ENCODE assay signal across 8 cellular contexts in the genomic region with DNA sequence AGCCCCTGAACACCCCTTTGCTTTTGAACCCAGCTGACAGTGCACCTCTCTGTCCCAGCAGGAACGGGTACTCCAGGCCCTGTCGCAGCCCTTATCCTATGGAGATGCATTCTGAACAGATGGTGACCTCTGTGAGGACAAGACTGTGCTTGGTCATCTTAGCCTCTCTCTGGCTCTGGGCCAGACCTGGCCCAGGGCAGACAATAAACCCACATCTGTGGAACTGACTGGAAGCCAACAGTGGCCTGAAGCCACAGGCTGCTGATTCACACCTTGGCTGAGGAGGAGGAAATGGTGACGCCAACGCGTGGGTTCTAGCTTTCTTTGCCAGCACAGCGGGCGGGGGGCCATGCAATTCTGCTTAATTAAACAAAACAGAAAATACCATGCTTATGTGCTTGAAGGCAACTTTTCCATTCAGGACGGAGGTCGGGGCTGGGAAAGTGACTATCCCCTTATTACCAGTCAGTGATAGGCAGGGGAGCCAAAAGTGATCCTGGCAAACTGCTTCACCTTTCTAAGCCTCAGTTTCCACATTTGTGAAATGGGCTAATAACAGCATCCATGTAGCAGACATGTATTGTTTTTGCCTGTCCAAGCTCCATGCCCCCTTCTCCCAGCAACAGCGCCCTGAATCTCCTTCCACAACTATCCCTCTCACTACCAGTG. TPM values are rescaled to one million over a fixed set of nuclear protein-coding genes. Genes with fewer than 3 reads are reported as not detected.
DNase-seq lines count a peak whose midpoint lies in the region; ATAC-seq and TF ChIP-seq lines count a peak whose summit lies in the region.

No MANE protein-coding gene starts in this region.

- no peak overlapping the region for H3K4me3 ChIP-seq in CD8-positive, alpha-beta T cell (ENCODE audit: low read depth, low read length)

- no peaks in the 10 kb centered on the region for H3K9me3 ChIP-seq in CD8-positive, alpha-beta T cell (ENCODE audit: low read length)

- H3K27me3 ChIP-seq in CD8-positive, alpha-beta T cell (ENCODE audit: insufficient read depth, low read length), result no peaks in the 10 kb centered on the region

- H3K36me3 ChIP-seq in CD8-positive, alpha-beta T cell (ENCODE audit: insufficient read depth, low read length), result no peaks in the 10 kb centered on the region

- H3K27me3 Mint-ChIP-seq in activated naive CD8-positive, alpha-beta T cell treated with anti-CD3 and anti-CD28 coated beads, Interleukin-2, amount 10 ng/mL, durations not matched to agents 7 days and 5 days, result peaks cover 20% of the 10 kb centered on the region
- peaks cover 7% of the 10 kb centered on the region for H3K27me3 Mint-ChIP-seq in CD8-positive, alpha-beta T cell (ENCODE audit: low read depth)

- no peak overlapping the region for H3K27ac ChIP-seq in CD8-positive, alpha-beta T cell (ENCODE audit: low read depth, low read length)

- DNase-seq in CD1c-positive myeloid dendritic cell (ENCODE audit: extremely low spot score) (peak; percentile 77), NCI-H2196 treated with DMSO at 0.1 percent for 48 hours (lab: John Stamatoyannopoulos, UW; ENCODE audit: unreplicated experiment) (peak; percentile 79), left ventricle myocardium superior (peak; percentile 88), NCI-H510A treated with DMSO at 0.1 percent for 48 hours (lab: John Stamatoyannopoulos, UW) (no peak)
- peak; percentile 44 for DNase-seq in activated naive CD8-positive, alpha-beta T cell treated with anti-CD3 and anti-CD28 coated beads, Interleukin-2, amount 10 ng/mL, durations not matched to agents 7 days and 5 days
- DNase-seq in stimulated activated CD4-positive, alpha-beta T cell treated with anti-CD3 and anti-CD28 coated beads, Interleukin-15, amount 100 ng/mL, for 48 hours (ENCODE audit: low read depth in 2 of 2), result peak; percentile 50 to 69
- no peak for DNase-seq in CD8-positive, alpha-beta T cell

- H3K4me3 Mint-ChIP-seq in activated naive CD8-positive, alpha-beta T cell treated with anti-CD3 and anti-CD28 coated beads, Interleukin-2, amount 10 ng/mL, durations not matched to agents 7 days and 5 days, result no peak overlapping the region
- no peak overlapping the region for H3K4me3 Mint-ChIP-seq in CD8-positive, alpha-beta T cell

- H3K4me1 ChIP-seq in CD8-positive, alpha-beta T cell (ENCODE audit: insufficient read depth, low read length), result no peaks in the 10 kb centered on the region

- H3K4me1 Mint-ChIP-seq in activated naive CD8-positive, alpha-beta T cell treated with anti-CD3 and anti-CD28 coated beads, Interleukin-2, amount 10 ng/mL, durations not matched to agents 7 days and 5 days, result peaks cover 16% of the 10 kb centered on the region
- peaks cover 3% of the 10 kb centered on the region for H3K4me1 Mint-ChIP-seq in CD8-positive, alpha-beta T cell (ENCODE audit: low read depth)

- CTCF ChIA-PET in CD8-positive, alpha-beta T cell (lab: Charles Lee), result interaction anchor here (1.0 kb wide), 1 partner anchor 12 kb away, joined by 3 read pairs; no protein-coding TSS in a partner anchor

- intact Hi-C loops in left ventricle myocardium superior (cut with micrococcal nuclease), result no loop called here
- intact Hi-C loops in CD8-positive, alpha-beta T cell (cut with DNase I, micrococcal nuclease), result no loop called here

- POLR2A ChIA-PET in activated naive CD8-positive, alpha-beta T cell treated with anti-CD3 and anti-CD28 coated beads, Interleukin-2, amount 10 ng/mL, durations not matched to agents 7 days and 5 days (lab: Charles Lee), result no interaction called here
- POLR2A ChIA-PET in CD8-positive, alpha-beta T cell (lab: Charles Lee), result no interaction called here

- ATAC-seq in activated naive CD8-positive, alpha-beta T cell treated with anti-CD3 and anti-CD28 coated beads, Interleukin-2, amount 10 ng/mL, durations not matched to agents 7 days and 5 days (ENCODE audit: low read depth), result peak; percentile 65
- ATAC-seq in left ventricle myocardium superior, result peak; percentile 80
- no peak for ATAC-seq in GM21360 (IDR thresholded peaks at IDR 0.05; ENCODE audit: unreplicated experiment)
- no peak for ATAC-seq in CD8-positive, alpha-beta T cell

- H3K9me3 Mint-ChIP-seq in activated naive CD8-positive, alpha-beta T cell treated with anti-CD3 and anti-CD28 coated beads, Interleukin-2, amount 10 ng/mL, durations not matched to agents 7 days and 5 days, result no peaks in the 10 kb centered on the region
- no peaks in the 10 kb centered on the region for H3K9me3 Mint-ChIP-seq in CD8-positive, alpha-beta T cell

- H3K27ac Mint-ChIP-seq in activated naive CD8-positive, alpha-beta T cell treated with anti-CD3 and anti-CD28 coated beads, Interleukin-2, amount 10 ng/mL, durations not matched to agents 7 days and 5 days, result no peak overlapping the region
- H3K27ac Mint-ChIP-seq in CD8-positive, alpha-beta T cell, result no peak overlapping the region

- no peak for TF ChIP-seq CTCF in CD8-positive, alpha-beta T cell (IDR thresholded peaks at IDR 0.05)

- no peaks in the 10 kb centered on the region for H3K36me3 Mint-ChIP-seq in activated naive CD8-positive, alpha-beta T cell treated with anti-CD3 and anti-CD28 coated beads, Interleukin-2, amount 10 ng/mL, durations not matched to agents 7 days and 5 days
- no peaks in the 10 kb centered on the region for H3K36me3 Mint-ChIP-seq in CD8-positive, alpha-beta T cell

RNA-seq across cellular contexts. Expression of a gene that starts 10.8 kb away (rescaled TPM):
- under 1 TPM; 0.28 to 0.42 TPM for total RNA-seq in activated naive CD8-positive, alpha-beta T cell treated with anti-CD3 and anti-CD28 coated beads, Interleukin-2, amount 10 ng/mL, durations not matched to agents 7 days and 5 days
- 5.0 TPM for total RNA-seq in left ventricle myocardium superior
- total RNA-seq in CD8-positive, alpha-beta T cell, result under 1 TPM; 0.03 to 0.08 TPM

Comparison
In these comparisons a context has a peak if more than half of its experiments do, and no peak if none do; other contexts are left out.
1. DNase-seq: peak in CD1c-positive myeloid dendritic cell (single experiment), NCI-H2196 treated with DMSO at 0.1 percent for 48 hours (single experiment), activated naive CD8-positive, alpha-beta T cell treated with anti-CD3 and anti-CD28 coated beads, Interleukin-2, amount 10 ng/mL, durations not matched to agents 7 days and 5 days (single experiment), left ventricle myocardium superior (single experiment) and stimulated activated CD4-positive, alpha-beta T cell treated with anti-CD3 and anti-CD28 coated beads, Interleukin-15, amount 100 ng/mL, for 48 hours (2 of 2); none in NCI-H510A treated with DMSO at 0.1 percent for 48 hours (single experiment) and CD8-positive, alpha-beta T cell (0 of 7).
2. ATAC-seq: peak in activated naive CD8-positive, alpha-beta T cell treated with anti-CD3 and anti-CD28 coated beads, Interleukin-2, amount 10 ng/mL, durations not matched to agents 7 days and 5 days (single experiment) and left ventricle myocardium superior (single experiment); none in GM21360 (single experiment) and CD8-positive, alpha-beta T cell (single experiment).